ENCODE assay signal across 10 cellular contexts in genomic region chr6:336159-337114, GRCh38. TPM values are rescaled to one million over a fixed set of nuclear protein-coding genes. Genes with fewer than 3 reads are reported as not detected.
DNase-seq lines count a peak whose midpoint lies in the region; ATAC-seq and TF ChIP-seq lines count a peak whose summit lies in the region.
"Had no signal": no experiment of that assay in that cellular context is flagged by ENCODE, and none has a peak within 500 bp of the region (broad histone marks: within the 10 kb centered on the region; RNA-seq: fewer than 3 reads in every experiment).

No MANE protein-coding gene starts in this region.

- no peaks in the 10 kb centered on the region for H3K27me3 Mint-ChIP-seq in activated T-helper 2 cell treated with anti-CD3 and anti-CD28 coated beads, Interferon-gamma antibody, Interleukin-2, Interleukin-4, amounts not matched to agents 10 μg/mL and 5 μg/mL and 100 μg/mL, durations not matched to agents 14 hours and 24 hours and 36 hours (ENCODE audit: low read depth)

- ATAC-seq in GM18907 (IDR thresholded peaks at IDR 0.05; ENCODE audit: unreplicated experiment) (peak; percentile 42), HG02885 (IDR thresholded peaks at IDR 0.05; ENCODE audit: poor library complexity, unreplicated experiment) (peak; percentile 38), HG03025 (IDR thresholded peaks at IDR 0.05; ENCODE audit: low FRiP score, unreplicated experiment) (no peak)

- WGBS in esophagus squamous epithelium, 2 donors: 70 to 71% methylated on average over 10 of the region's 10 CpGs

- no peaks in the 10 kb centered on the region for H3K9me3 ChIP-seq in esophagus squamous epithelium
- H3K9me3 ChIP-seq in MG63: no peaks in the 10 kb centered on the region

- DNase-seq in Ammon's horn (ENCODE audit: low spot score): peak; percentile 76
- peak; percentile 23 for DNase-seq in activated T-helper 2 cell treated with anti-CD3 and anti-CD28 coated beads, Interferon-gamma antibody, Interleukin-2, Interleukin-4, amounts not matched to agents 10 μg/mL and 5 μg/mL and 100 μg/mL, durations not matched to agents 14 hours and 24 hours and 36 hours (ENCODE audit: low spot score)
- no peak for DNase-seq in esophagus squamous epithelium (lab: John Stamatoyannopoulos, UW)
- DNase-seq in COR-L47 (lab: John Stamatoyannopoulos, UW): no peak
- DNase-seq in MG63: no peak
- DNase-seq: activated CD8-positive, alpha-beta memory T cell treated with anti-CD3 and anti-CD28 coated beads, Interleukin-2, amount 50 U/mL, for 48 hours; HFFc6 had no signal

- TF ChIP-seq POLR2A in esophagus squamous epithelium (IDR thresholded peaks at IDR 0.05): no peak

- H3K9me3 Mint-ChIP-seq in activated T-helper 2 cell treated with anti-CD3 and anti-CD28 coated beads, Interferon-gamma antibody, Interleukin-2, Interleukin-4, amounts not matched to agents 10 μg/mL and 5 μg/mL and 100 μg/mL, durations not matched to agents 14 hours and 24 hours and 36 hours: no peaks in the 10 kb centered on the region
- H3K9me3 Mint-ChIP-seq: HFFc6 had no signal

- peaks cover 55% of the 10 kb centered on the region for H3K4me1 Mint-ChIP-seq in activated T-helper 2 cell treated with anti-CD3 and anti-CD28 coated beads, Interferon-gamma antibody, Interleukin-2, Interleukin-4, amounts not matched to agents 10 μg/mL and 5 μg/mL and 100 μg/mL, durations not matched to agents 14 hours and 24 hours and 36 hours (ENCODE audit: low read depth)

- peak overlapping the region; percentile 74 for H3K27ac Mint-ChIP-seq in activated T-helper 2 cell treated with anti-CD3 and anti-CD28 coated beads, Interferon-gamma antibody, Interleukin-2, Interleukin-4, amounts not matched to agents 10 μg/mL and 5 μg/mL and 100 μg/mL, durations not matched to agents 14 hours and 24 hours and 36 hours
- H3K27ac Mint-ChIP-seq: HFFc6 had no signal

- peaks cover 0 to 15% (median 0%) of the 10 kb centered on the region in 3 donors for H3K36me3 ChIP-seq in esophagus squamous epithelium
- H3K36me3 ChIP-seq in MG63: no peaks in the 10 kb centered on the region

- H3K27me3 ChIP-seq in esophagus squamous epithelium (no peaks in the 10 kb centered on the region), MG63 (no peaks in the 10 kb centered on the region)

- no peak overlapping the region for H3K4me3 ChIP-seq in esophagus squamous epithelium
- H3K4me3 ChIP-seq in MG63: no peak overlapping the region

- H3K27ac ChIP-seq in esophagus squamous epithelium: peak overlapping the region in 1 of 4 donors; percentile 3

- no peak for TF ChIP-seq CTCF in esophagus squamous epithelium (IDR thresholded peaks at IDR 0.05)

- peaks cover 0 to 21% (median 0%) of the 10 kb centered on the region in 3 donors for H3K4me1 ChIP-seq in esophagus squamous epithelium

- H3K4me3 Mint-ChIP-seq in activated T-helper 2 cell treated with anti-CD3 and anti-CD28 coated beads, Interferon-gamma antibody, Interleukin-2, Interleukin-4, amounts not matched to agents 10 μg/mL and 5 μg/mL and 100 μg/mL, durations not matched to agents 14 hours and 24 hours and 36 hours (ENCODE audit: low read depth): peak overlapping the region; percentile 35
- H3K4me3 Mint-ChIP-seq: HFFc6 had no signal

- peaks cover under 1% of the 10 kb centered on the region for H3K36me3 Mint-ChIP-seq in activated T-helper 2 cell treated with anti-CD3 and anti-CD28 coated beads, Interferon-gamma antibody, Interleukin-2, Interleukin-4, amounts not matched to agents 10 μg/mL and 5 μg/mL and 100 μg/mL, durations not matched to agents 14 hours and 24 hours and 36 hours (ENCODE audit: low read depth)

- intact Hi-C loops in activated T-helper 2 cell treated with anti-CD3 and anti-CD28 coated beads, Interferon-gamma antibody, Interleukin-2, Interleukin-4, amounts not matched to agents 10 μg/mL and 5 μg/mL and 100 μg/mL, durations not matched to agents 14 hours and 24 hours and 36 hours (cut with micrococcal nuclease): loop anchor here (1.0 to 5.0 kb wide), 3 partner anchors 8 to 226 kb away; no protein-coding TSS in a partner anchor
- intact Hi-C loops in esophagus squamous epithelium (cut with DNase I): no loop called here

RNA-seq across cellular contexts. Expression of gene DUSP22, which starts 44.1 kb away (rescaled TPM):
- 27.5 and 28.6 TPM in 2 replicates for total RNA-seq in activated T-helper 2 cell treated with anti-CD3 and anti-CD28 coated beads, Interferon-gamma antibody, Interleukin-2, Interleukin-4, amounts not matched to agents 10 μg/mL and 5 μg/mL and 100 μg/mL, durations not matched to agents 14 hours and 24 hours and 36 hours
- total RNA-seq in esophagus squamous epithelium: 10 to 100 TPM; 34.2 to 54.6 (median 45.2) TPM
- total RNA-seq in MG63 (2014; rRNA removed; shearing (Covaris generic); ENCODE audit: low replicate concordance): 4.5 TPM in 2 replicates

RNA-seq across cellular contexts. Expression of gene IRF4, which starts 55.1 kb away (rescaled TPM):
- total RNA-seq in activated T-helper 2 cell treated with anti-CD3 and anti-CD28 coated beads, Interferon-gamma antibody, Interleukin-2, Interleukin-4, amounts not matched to agents 10 μg/mL and 5 μg/mL and 100 μg/mL, durations not matched to agents 14 hours and 24 hours and 36 hours: 1,053 and 1,062 TPM in 2 replicates
- 1 to 10 TPM in 2 of 4 donors, under 1 TPM in 2; 0.40 to 1.9 (median 1.2) TPM for total RNA-seq in esophagus squamous epithelium
- not detected in 2 replicates for total RNA-seq in MG63 (2014; rRNA removed; shearing (Covaris generic); ENCODE audit: low replicate concordance)
- total RNA-seq: HFFc6 had no signal

Comparison
In these comparisons a context has a peak if more than half of its experiments do, and no peak if none do; other contexts are left out.
1. DNase-seq: peak in Ammon's horn (single experiment) and activated T-helper 2 cell treated with anti-CD3 and anti-CD28 coated beads, Interferon-gamma antibody, Interleukin-2, Interleukin-4, amounts not matched to agents 10 μg/mL and 5 μg/mL and 100 μg/mL, durations not matched to agents 14 hours and 24 hours and 36 hours (single experiment); none in esophagus squamous epithelium (single experiment), COR-L47 (single experiment) and MG63 (single experiment).
2. RNA of gene IRF4, which starts 55.1 kb away (total RNA-seq): 1,053 to 1,062 TPM in activated T-helper 2 cell treated with anti-CD3 and anti-CD28 coated beads, Interferon-gamma antibody, Interleukin-2, Interleukin-4, amounts not matched to agents 10 μg/mL and 5 μg/mL and 100 μg/mL, durations not matched to agents 14 hours and 24 hours and 36 hours; 0.40 to 1.9 TPM in esophagus squamous epithelium and not detected in MG63; every median in the first group is over 100 times any median in the second.